ENCODE assay signal across 12 cellular contexts in genomic region chr4:140806175-140806574, GRCh38.
DNase-seq lines count a peak whose midpoint lies in the region; ATAC-seq and TF ChIP-seq lines count a peak whose summit lies in the region.
"Had no signal": no experiment of that assay in that cellular context is flagged by ENCODE, and none has a peak within 500 bp of the region (broad histone marks: within the 10 kb centered on the region; RNA-seq: fewer than 3 reads in every experiment).

No MANE protein-coding gene starts in this region.

- no peak for TF ChIP-seq CTCF in GM13976 (IDR thresholded peaks at IDR 0.05; ENCODE audit: borderline replicate concordance, control extremely low read depth, extremely low read depth, insufficient read depth, missing control alignments)

- ATAC-seq in GM19468 (IDR thresholded peaks at IDR 0.05; ENCODE audit: extremely low read depth, unreplicated experiment), result peak; percentile 71
- ATAC-seq in HG02973 (IDR thresholded peaks at IDR 0.05; ENCODE audit: unreplicated experiment), result peak; percentile 84
- ATAC-seq: heart left ventricle, WTC11 had no signal

- DNase-seq in GM13976 (ENCODE audit: low spot score), result peak; percentile 43
- DNase-seq in NOMO-1 (lab: John Stamatoyannopoulos, UW; ENCODE audit: unreplicated experiment in 2 of 2), result peak; percentile 32 to 82
- DNase-seq in DMS 273 (lab: John Stamatoyannopoulos, UW; ENCODE audit: unreplicated experiment), result no peak
- no peak for DNase-seq in amygdala (lab: John Stamatoyannopoulos, UW)
- DNase-seq in DMS153 (lab: John Stamatoyannopoulos, UW), result no peak
- DNase-seq in medulla oblongata (ENCODE audit: extremely low spot score), result no peak
- DNase-seq: activated naive CD4-positive, alpha-beta T cell treated with Interleukin-2 at 50 U/mL for 16 hours; heart left ventricle; NCI-H146 had no signal

- in situ Hi-C loops in GM13976 (cut with MboI; ENCODE audit: low sequenced_read_pairs, unreplicated experiment), result no loop called here

Comparison
In these comparisons a context has a peak if more than half of its experiments do, and no peak if none do; other contexts are left out.
1. DNase-seq: peak in GM13976 (single experiment) and NOMO-1 (2 of 2); none in DMS 273 (single experiment), amygdala (0 of 56), DMS153 (single experiment) and medulla oblongata (single experiment).